19 cellular contexts compared by ENCODE assay signal in genomic region chrX:40304115-40304514, GRCh38.
"Had no signal": no experiment of that assay in that cellular context is flagged by ENCODE, and none has a peak within 500 bp of the region (broad histone marks: within the 10 kb centered on the region; RNA-seq: fewer than 3 reads in every experiment).

No MANE protein-coding gene starts in this region.

- ATAC-seq: body of pancreas, left ventricle myocardium superior, T-helper 17 cell had no signal

- H3K36me3 ChIP-seq: esophagus squamous epithelium, right atrium auricular region, upper lobe of left lung had no signal

- H3K36me3 Mint-ChIP-seq: activated naive CD8-positive, alpha-beta T cell treated with anti-CD3 and anti-CD28 coated beads for 36 hours had no signal

- H3K27ac ChIP-seq: body of pancreas, esophagus squamous epithelium, right atrium auricular region, upper lobe of left lung had no signal

- H3K27ac Mint-ChIP-seq: activated CD4-positive, alpha-beta T cell treated with anti-CD3 and anti-CD28 coated beads, Interleukin-2, amount 10 ng/mL, durations not matched to agents 7 days and 5 days; activated naive CD8-positive, alpha-beta T cell treated with anti-CD3 and anti-CD28 coated beads for 36 hours; progenitor cell of endocrine pancreas; T-helper 17 cell had no signal

- H3K9me3 ChIP-seq: body of pancreas, esophagus squamous epithelium had no signal

- H3K27me3 Mint-ChIP-seq: activated CD4-positive, alpha-beta T cell treated with anti-CD3 and anti-CD28 coated beads, Interleukin-2, amount 10 ng/mL, durations not matched to agents 7 days and 5 days; progenitor cell of endocrine pancreas; T-helper 17 cell had no signal

- H3K4me3 Mint-ChIP-seq: activated CD4-positive, alpha-beta T cell treated with anti-CD3 and anti-CD28 coated beads, Interleukin-2, amount 10 ng/mL, durations not matched to agents 7 days and 5 days; activated naive CD8-positive, alpha-beta T cell treated with anti-CD3 and anti-CD28 coated beads for 36 hours; nephron; stimulated activated naive CD8-positive, alpha-beta T cell treated with anti-CD3 and anti-CD28 coated beads, Interleukin-15, Interleukin-2, amounts not matched to agents 100 ng/mL and 50 ng/mL, for 24 hours; T-helper 17 cell had no signal

- H3K4me3 ChIP-seq: body of pancreas, esophagus squamous epithelium, right atrium auricular region, upper lobe of left lung had no signal

- H3K9me3 Mint-ChIP-seq: activated CD4-positive, alpha-beta T cell treated with anti-CD3 and anti-CD28 coated beads, Interleukin-2, amount 10 ng/mL, durations not matched to agents 7 days and 5 days; stimulated activated naive CD8-positive, alpha-beta T cell treated with anti-CD3 and anti-CD28 coated beads, Interleukin-15, Interleukin-2, amounts not matched to agents 100 ng/mL and 50 ng/mL, for 24 hours had no signal

- H3K27me3 ChIP-seq: body of pancreas, esophagus squamous epithelium, right atrium auricular region, upper lobe of left lung had no signal

- H3K4me1 ChIP-seq: body of pancreas, esophagus squamous epithelium, right atrium auricular region, upper lobe of left lung had no signal

- DNase-seq: activated CD4-positive, alpha-beta T cell treated with anti-CD3 and anti-CD28 coated beads, Interleukin-2, amount 10 ng/mL, durations not matched to agents 7 days and 5 days; activated CD4-positive, CD25-positive, alpha-beta regulatory T cell; activated CD8-positive, alpha-beta memory T cell treated with anti-CD3 and anti-CD28 coated beads, Interleukin-2, amount 50 U/mL, for 48 hours; activated gamma-delta T cell treated with Interleukin-2 at 50 U/mL for 16 hours; activated naive CD8-positive, alpha-beta T cell treated with anti-CD3 and anti-CD28 coated beads for 36 hours; amygdala; body of pancreas; caudate nucleus; esophagus squamous epithelium; hippocampal formation; left ventricle myocardium superior; mesendoderm; small intestine; T-helper 17 cell; upper lobe of left lung had no signal
